ENCODE assay signal across 15 cellular contexts in the genomic region with DNA sequence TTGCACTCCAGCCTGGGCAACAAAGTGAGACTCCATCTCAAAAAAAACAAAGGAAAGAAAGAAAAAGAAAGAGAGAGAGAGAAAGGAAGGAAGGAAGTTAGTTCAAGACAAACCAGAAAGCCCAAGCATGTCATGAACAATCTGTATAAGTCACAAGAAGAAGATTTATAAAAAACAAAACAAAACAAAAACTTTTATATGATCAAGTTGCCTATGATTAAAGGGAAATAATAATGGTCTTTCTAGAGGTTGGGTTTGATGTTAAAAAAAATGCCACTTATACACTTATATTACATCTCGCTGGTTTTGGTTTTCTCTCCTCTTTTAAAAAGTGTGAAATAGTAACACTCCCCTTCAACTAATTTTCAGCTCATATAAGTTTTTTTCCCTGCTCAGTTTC.
DNase-seq lines count a peak whose midpoint lies in the region; ATAC-seq and TF ChIP-seq lines count a peak whose summit lies in the region.
"Had no signal": no experiment of that assay in that cellular context is flagged by ENCODE, and none has a peak within 500 bp of the region (broad histone marks: within the 10 kb centered on the region; RNA-seq: fewer than 3 reads in every experiment).

No MANE protein-coding gene starts in this region.

- H3K36me3 ChIP-seq in CD4-positive, alpha-beta memory T cell (ENCODE audit: insufficient read depth, low read length), result peaks cover 6% of the 10 kb centered on the region
- H3K36me3 ChIP-seq: HAP-1 had no signal

- DNase-seq in DMS53 (lab: John Stamatoyannopoulos, UW), result peak; percentile 23
- no peak for DNase-seq in DMS53 treated with DMSO at 0.1 percent for 48 hours (lab: John Stamatoyannopoulos, UW; ENCODE audit: unreplicated experiment)
- DNase-seq in CD4-positive, alpha-beta memory T cell, result no peak
- no peak for DNase-seq in activated T-helper 1 cell treated with anti-CD3 and anti-CD28 coated beads, Interleukin-12 subunit alpha, Interleukin-12 subunit beta, Interleukin-2, Interleukin-4 antibody, amounts not matched to agents 30 ng/mL and 10 ng/mL and 1 ng/mL, durations not matched to agents 14 hours and 24 hours and 36 hours (ENCODE audit: low spot score)
- DNase-seq in natural killer cell, result no peak
- no peak for DNase-seq in COLO829 (ENCODE audit: low spot score)
- no peak for DNase-seq in NCI-H748 (lab: John Stamatoyannopoulos, UW; ENCODE audit: unreplicated experiment)
- DNase-seq in NCI-H82 treated with DMSO at 0.1 percent for 48 hours (lab: John Stamatoyannopoulos, UW; ENCODE audit: unreplicated experiment), result no peak
- DNase-seq: amygdala; IMR-90; SIG-M5; stimulated activated CD4-positive, alpha-beta T cell treated with anti-CD3 and anti-CD28 coated beads, Interleukin-4, amount 100 ng/mL, for 4 hours had no signal

- peaks cover 34 to 78% (median 54%) of the 10 kb centered on the region in 4 donors for H3K4me1 Mint-ChIP-seq in CD4-positive, alpha-beta memory T cell
- H3K4me1 Mint-ChIP-seq in activated T-helper 1 cell treated with anti-CD3 and anti-CD28 coated beads, Interleukin-12 subunit alpha, Interleukin-12 subunit beta, Interleukin-2, Interleukin-4 antibody, amounts not matched to agents 30 ng/mL and 10 ng/mL and 1 ng/mL, durations not matched to agents 14 hours and 24 hours and 36 hours (ENCODE audit: low read depth), result peaks cover 58% of the 10 kb centered on the region
- peaks cover 65 to 66% of the 10 kb centered on the region in 2 donors for H3K4me1 Mint-ChIP-seq in natural killer cell

- no peak for TF ChIP-seq CTCF in natural killer cell (IDR thresholded peaks at IDR 0.05)

- intact Hi-C loops in CD4-positive, alpha-beta memory T cell (cut with micrococcal nuclease), result no loop called here
- intact Hi-C loops in activated T-helper 1 cell treated with anti-CD3 and anti-CD28 coated beads, Interleukin-12 subunit alpha, Interleukin-12 subunit beta, Interleukin-2, Interleukin-4 antibody, amounts not matched to agents 30 ng/mL and 10 ng/mL and 1 ng/mL, durations not matched to agents 14 hours and 24 hours and 36 hours (cut with micrococcal nuclease), result loop anchor here (1.0 kb wide), 1 partner anchor 14 kb away; no protein-coding TSS in a partner anchor
- intact Hi-C loops in natural killer cell (cut with micrococcal nuclease), result no loop called here

- peaks cover 0 to 13% (median 8%) of the 10 kb centered on the region in 8 donors for H3K9me3 Mint-ChIP-seq in CD4-positive, alpha-beta memory T cell
- peaks cover 19% of the 10 kb centered on the region for H3K9me3 Mint-ChIP-seq in activated T-helper 1 cell treated with anti-CD3 and anti-CD28 coated beads, Interleukin-12 subunit alpha, Interleukin-12 subunit beta, Interleukin-2, Interleukin-4 antibody, amounts not matched to agents 30 ng/mL and 10 ng/mL and 1 ng/mL, durations not matched to agents 14 hours and 24 hours and 36 hours
- H3K9me3 Mint-ChIP-seq in natural killer cell, result no peaks in the 10 kb centered on the region

- H3K27ac Mint-ChIP-seq in CD4-positive, alpha-beta memory T cell, result peak overlapping the region in 3 of 7 donors; percentile 36 to 62 (median 44)
- peak overlapping the region; percentile 11 for H3K27ac Mint-ChIP-seq in activated T-helper 1 cell treated with anti-CD3 and anti-CD28 coated beads, Interleukin-12 subunit alpha, Interleukin-12 subunit beta, Interleukin-2, Interleukin-4 antibody, amounts not matched to agents 30 ng/mL and 10 ng/mL and 1 ng/mL, durations not matched to agents 14 hours and 24 hours and 36 hours
- H3K27ac Mint-ChIP-seq in natural killer cell, result peak overlapping the region; percentile 86 to 88

- no peaks in the 10 kb centered on the region for H3K27me3 Mint-ChIP-seq in CD4-positive, alpha-beta memory T cell
- H3K27me3 Mint-ChIP-seq in activated T-helper 1 cell treated with anti-CD3 and anti-CD28 coated beads, Interleukin-12 subunit alpha, Interleukin-12 subunit beta, Interleukin-2, Interleukin-4 antibody, amounts not matched to agents 30 ng/mL and 10 ng/mL and 1 ng/mL, durations not matched to agents 14 hours and 24 hours and 36 hours (ENCODE audit: insufficient read depth), result no peaks in the 10 kb centered on the region
- no peaks in the 10 kb centered on the region for H3K27me3 Mint-ChIP-seq in natural killer cell (ENCODE audit: low read depth in 2 of 2)

- CTCF ChIA-PET in CD4-positive, alpha-beta memory T cell (lab: Charles Lee; ENCODE audit: partially characterized antibody), result no interaction called here

- no peak overlapping the region for H3K4me3 ChIP-seq in CD4-positive, alpha-beta memory T cell (ENCODE audit: low read length in 2 of 2)
- H3K4me3 ChIP-seq: HAP-1 had no signal

- H3K27me3 ChIP-seq in CD4-positive, alpha-beta memory T cell (ENCODE audit: insufficient read depth, low read length), result no peaks in the 10 kb centered on the region

- peaks cover 40 to 48% of the 10 kb centered on the region in 2 donors for H3K36me3 Mint-ChIP-seq in CD4-positive, alpha-beta memory T cell
- H3K36me3 Mint-ChIP-seq in activated T-helper 1 cell treated with anti-CD3 and anti-CD28 coated beads, Interleukin-12 subunit alpha, Interleukin-12 subunit beta, Interleukin-2, Interleukin-4 antibody, amounts not matched to agents 30 ng/mL and 10 ng/mL and 1 ng/mL, durations not matched to agents 14 hours and 24 hours and 36 hours (ENCODE audit: low read depth), result peaks cover 74% of the 10 kb centered on the region
- peaks cover under 1% of the 10 kb centered on the region for H3K36me3 Mint-ChIP-seq in natural killer cell

- no peak overlapping the region for H3K27ac ChIP-seq in CD4-positive, alpha-beta memory T cell (ENCODE audit: low read depth, low read length)
- H3K27ac ChIP-seq: 22Rv1, C4-2B had no signal

- peak overlapping the region in 7 of 8 donors; percentile 17 to 63 (median 49) for H3K4me3 Mint-ChIP-seq in CD4-positive, alpha-beta memory T cell
- H3K4me3 Mint-ChIP-seq in activated T-helper 1 cell treated with anti-CD3 and anti-CD28 coated beads, Interleukin-12 subunit alpha, Interleukin-12 subunit beta, Interleukin-2, Interleukin-4 antibody, amounts not matched to agents 30 ng/mL and 10 ng/mL and 1 ng/mL, durations not matched to agents 14 hours and 24 hours and 36 hours, result peak overlapping the region; percentile 78
- peak overlapping the region; percentile 70 for H3K4me3 Mint-ChIP-seq in natural killer cell

- H3K9me3 ChIP-seq in CD4-positive, alpha-beta memory T cell (ENCODE audit: control insufficient read depth in 1 of 2, low read length in 2 of 2), result no peaks in the 10 kb centered on the region

- peaks cover 76% of the 10 kb centered on the region for H3K4me1 ChIP-seq in CD4-positive, alpha-beta memory T cell (ENCODE audit: insufficient read depth, low read length)
- H3K4me1 ChIP-seq: HAP-1 had no signal

- POLR2A ChIA-PET in CD4-positive, alpha-beta memory T cell (lab: Charles Lee; ENCODE audit: partially characterized antibody), result no interaction called here

- peak in 2 of 3 donors; percentile 39 to 56 for ATAC-seq in natural killer cell
